In genomic region chrX:30876367-30876766, GRCh38 we compare ENCODE assay signal across 23 cellular contexts. TPM values are rescaled to one million over a fixed set of nuclear protein-coding genes. Genes with fewer than 3 reads are reported as not detected.
DNase-seq lines count a peak whose midpoint lies in the region; ATAC-seq, FAIRE-seq and TF ChIP-seq lines count a peak whose summit lies in the region.
"Had no signal": no experiment of that assay in that cellular context is flagged by ENCODE, and none has a peak within 500 bp of the region (broad histone marks: within the 10 kb centered on the region; RNA-seq: fewer than 3 reads in every experiment).

No MANE protein-coding gene starts in this region.

- H3K36me3 ChIP-seq in brain microvascular endothelial cell (replicated peaks) (no peaks in the 10 kb centered on the region), gastrocnemius medialis (no peaks in the 10 kb centered on the region), right atrium auricular region (no peaks in the 10 kb centered on the region)
- H3K36me3 ChIP-seq: ovary had no signal

- TF ChIP-seq CTCF in natural killer cell (IDR thresholded peaks at IDR 0.05) (no peak), brain microvascular endothelial cell (IDR thresholded peaks at IDR 0.05; ENCODE audit: low read depth, low read length, missing control alignments) (no peak), type B pancreatic cell (conservative IDR thresholded peaks at IDR 0.05) (no peak), gastrocnemius medialis (IDR thresholded peaks at IDR 0.05 in 4 of 5, conservative IDR thresholded peaks at IDR 0.05 in 1 of 5) (no peak), right atrium auricular region (IDR thresholded peaks at IDR 0.05) (no peak)

- no peaks in the 10 kb centered on the region for H3K9me3 Mint-ChIP-seq in natural killer cell treated with Interleukin-12 subunit alpha and Interleukin-12 subunit beta and Interleukin-15 and Interleukin-18, amount 100 ng/mL, for 72 hours
- no peaks in the 10 kb centered on the region for H3K9me3 Mint-ChIP-seq in natural killer cell
- peaks cover 13% of the 10 kb centered on the region for H3K9me3 Mint-ChIP-seq in type B pancreatic cell
- H3K9me3 Mint-ChIP-seq: activated B cell treated with CpG ODN at 0.5 μM for 24 hours had no signal

- no peak for ATAC-seq in natural killer cell treated with Interleukin-12 subunit alpha and Interleukin-12 subunit beta and Interleukin-15 and Interleukin-18, amount 100 ng/mL, for 72 hours
- ATAC-seq in natural killer cell (no peak), gastrocnemius medialis (no peak)
- ATAC-seq: K562, sciatic nerve had no signal

- no peak for TF ChIP-seq POLR2A in gastrocnemius medialis (IDR thresholded peaks at IDR 0.05)

- H3K9me3 ChIP-seq in gastrocnemius medialis (no peaks in the 10 kb centered on the region), right atrium auricular region (no peaks in the 10 kb centered on the region)
- H3K9me3 ChIP-seq: ovary had no signal

- no peaks in the 10 kb centered on the region for H3K4me1 ChIP-seq in gastrocnemius medialis
- no peaks in the 10 kb centered on the region for H3K4me1 ChIP-seq in right atrium auricular region

- in situ Hi-C loops in brain microvascular endothelial cell (cut with HindIII; ENCODE audit: low pct_ligation_motif_present, low sequenced_read_pairs) = no loop called here
- in situ Hi-C loops in gastrocnemius medialis (cut with MboI; ENCODE audit: low sequenced_read_pairs in 4 of 4) = no loop called here

- no peak for FAIRE-seq in frontal cortex (lab: Jason Lieb, UNC)
- FAIRE-seq: islet of Langerhans, K562, urothelium cell line had no signal

- peaks cover 22 to 41% of the 10 kb centered on the region in 2 donors for H3K4me1 Mint-ChIP-seq in natural killer cell treated with Interleukin-12 subunit alpha and Interleukin-12 subunit beta and Interleukin-15 and Interleukin-18, amount 100 ng/mL, for 72 hours (ENCODE audit: low read depth in 2 of 2)
- H3K4me1 Mint-ChIP-seq in natural killer cell (peaks cover 9 to 19% of the 10 kb centered on the region in 2 donors), type B pancreatic cell (ENCODE audit: unreplicated experiment) (no peaks in the 10 kb centered on the region)

- H3K4me3 ChIP-seq in brain microvascular endothelial cell (ENCODE audit: low read depth, low read length) = no peak overlapping the region
- H3K4me3 ChIP-seq in gastrocnemius medialis = no peak overlapping the region
- H3K4me3 ChIP-seq in right atrium auricular region = no peak overlapping the region
- H3K4me3 ChIP-seq: K562, ovary had no signal

- H3K27me3 Mint-ChIP-seq in natural killer cell treated with Interleukin-12 subunit alpha and Interleukin-12 subunit beta and Interleukin-15 and Interleukin-18, amount 100 ng/mL, for 72 hours = no peaks in the 10 kb centered on the region
- no peaks in the 10 kb centered on the region for H3K27me3 Mint-ChIP-seq in natural killer cell (ENCODE audit: low read depth in 2 of 2)
- H3K27me3 Mint-ChIP-seq in type B pancreatic cell = no peaks in the 10 kb centered on the region
- H3K27me3 Mint-ChIP-seq: activated B cell treated with CpG ODN at 0.5 μM for 24 hours had no signal

- intact Hi-C loops in natural killer cell (cut with micrococcal nuclease) (no loop called here), gastrocnemius medialis (cut with DNase I; ENCODE audit: low total_unique reads) (no loop called here)

- DNase-seq in natural killer cell treated with Interleukin-12 subunit alpha and Interleukin-12 subunit beta and Interleukin-15 and Interleukin-18, amount 100 ng/mL, for 72 hours (ENCODE audit: low spot score) = no peak
- DNase-seq in natural killer cell (no peak), brain microvascular endothelial cell (no peak), left kidney (ENCODE audit: low read depth, low spot score) (peak; percentile 25), type B pancreatic cell (ENCODE audit: extremely low spot score, unreplicated experiment) (no peak), frontal cortex (ENCODE audit: low spot score in 2 of 2) (no peak), gastrocnemius medialis (no peak), right atrium auricular region (ENCODE audit: low spot score) (no peak)
- DNase-seq: activated B cell treated with CpG ODN at 0.5 μM for 24 hours; activated CD4-positive, alpha-beta T cell treated with anti-CD3 and anti-CD28 coated beads, Interleukin-2, amount 50 U/mL, for 4 hours; activated gamma-delta T cell treated with Interleukin-2 at 50 U/mL for 16 hours; central memory CD4-positive, alpha-beta T cell; hypothalamus; MM.1S; NCI-H1436; NCI-H524 treated with DMSO at 0.1 percent for 48 hours; ovary; T1000 had no signal

- peak overlapping the region; percentile 26 to 36 for H3K27ac Mint-ChIP-seq in natural killer cell treated with Interleukin-12 subunit alpha and Interleukin-12 subunit beta and Interleukin-15 and Interleukin-18, amount 100 ng/mL, for 72 hours
- H3K27ac Mint-ChIP-seq in natural killer cell = no peak overlapping the region
- H3K27ac Mint-ChIP-seq in type B pancreatic cell = peak overlapping the region; percentile 66
- H3K27ac Mint-ChIP-seq: activated B cell treated with CpG ODN at 0.5 μM for 24 hours had no signal

- H3K27me3 ChIP-seq in brain microvascular endothelial cell (replicated peaks) (no peaks in the 10 kb centered on the region), gastrocnemius medialis (no peaks in the 10 kb centered on the region), right atrium auricular region (no peaks in the 10 kb centered on the region)
- H3K27me3 ChIP-seq: ovary had no signal

- peak overlapping the region; percentile 66 for H3K27ac ChIP-seq in brain microvascular endothelial cell
- H3K27ac ChIP-seq in gastrocnemius medialis = no peak overlapping the region
- H3K27ac ChIP-seq in right atrium auricular region = no peak overlapping the region
- H3K27ac ChIP-seq: C4-2B, ovary had no signal

- H3K36me3 Mint-ChIP-seq in natural killer cell treated with Interleukin-12 subunit alpha and Interleukin-12 subunit beta and Interleukin-15 and Interleukin-18, amount 100 ng/mL, for 72 hours = no peaks in the 10 kb centered on the region
- no peaks in the 10 kb centered on the region for H3K36me3 Mint-ChIP-seq in natural killer cell
- H3K36me3 Mint-ChIP-seq in type B pancreatic cell = peaks cover 3% of the 10 kb centered on the region

- H3K4me3 Mint-ChIP-seq in natural killer cell treated with Interleukin-12 subunit alpha and Interleukin-12 subunit beta and Interleukin-15 and Interleukin-18, amount 100 ng/mL, for 72 hours = peak overlapping the region; percentile 44
- H3K4me3 Mint-ChIP-seq in natural killer cell (no peak overlapping the region), type B pancreatic cell (no peak overlapping the region)
- H3K4me3 Mint-ChIP-seq: activated B cell treated with CpG ODN at 0.5 μM for 24 hours had no signal

RNA-seq across cellular contexts. Expression of gene TAB3, which starts 12.7 kb away (rescaled TPM):
- total RNA-seq in natural killer cell treated with Interleukin-12 subunit alpha and Interleukin-12 subunit beta and Interleukin-15 and Interleukin-18, amount 100 ng/mL, for 72 hours = 10 to 100 TPM; 21.3 to 28.2 TPM
- total RNA-seq in natural killer cell (10 to 100 TPM; 20.4 to 26.1 (median 21.3) TPM), type B pancreatic cell (ENCODE audit: low replicate concordance) (26.1 and 48.9 TPM in 2 replicates), frontal cortex (17.1 TPM), gastrocnemius medialis (10 to 100 TPM in 3 of 4 donors, 1 to 10 TPM in 1; 9.7 to 25.8 (median 19.2) TPM), right atrium auricular region (10 to 100 TPM; 18.4 to 32.4 TPM)

Comparison
In these comparisons a context has a peak if more than half of its experiments do, and no peak if none do; other contexts are left out.
1. H3K27ac Mint-ChIP-seq: peak in natural killer cell treated with Interleukin-12 subunit alpha and Interleukin-12 subunit beta and Interleukin-15 and Interleukin-18, amount 100 ng/mL, for 72 hours (2 of 2) and type B pancreatic cell (single experiment); none in natural killer cell (0 of 2).